In genomic region chr10:121594623-121595320, GRCh38 we compare ENCODE assay signal across 1 cellular context.
TF ChIP-seq lines count a peak whose summit lies in the region.

No MANE protein-coding gene starts in this region.

TF ChIP-seq in H1, 55 proteins besides CTCF, POLR2A, EP300 and RAD21 (continued from another document):
- no peak for TF ChIP-seq MAFK (IDR thresholded peaks at IDR 0.05; ENCODE audit: low read depth, low read length)
- no peak for TF ChIP-seq KDM1A (IDR thresholded peaks at IDR 0.05; ENCODE audit: borderline replicate concordance, low read length)
- no peak for TF ChIP-seq SUZ12 (IDR thresholded peaks at IDR 0.05; ENCODE audit: low read length)
- TF ChIP-seq CEBPB (IDR thresholded peaks at IDR 0.05; ENCODE audit: low read depth, low read length) = no peak
- no peak for TF ChIP-seq ZNF274 (IDR thresholded peaks at IDR 0.05; ENCODE audit: borderline replicate concordance, extremely low read depth, low read length)
- no peak for TF ChIP-seq EZH2 (IDR thresholded peaks at IDR 0.05; ENCODE audit: low read depth, low read length, severe bottlenecking)
- TF ChIP-seq ATF3 (IDR thresholded peaks at IDR 0.05; ENCODE audit: insufficient read depth, low read depth, low read length) = no peak
